ENCODE assay signal across 17 cellular contexts in genomic region chr22:41242396-41243117, GRCh38. TPM values are rescaled to one million over a fixed set of nuclear protein-coding genes. Genes with fewer than 3 reads are reported as not detected.
DNase-seq lines count a peak whose midpoint lies in the region; ATAC-seq and TF ChIP-seq lines count a peak whose summit lies in the region.
"Had no signal": no experiment of that assay in that cellular context is flagged by ENCODE, and none has a peak within 500 bp of the region (broad histone marks: within the 10 kb centered on the region; RNA-seq: fewer than 3 reads in every experiment).

No MANE protein-coding gene starts in this region.

- H3K9me3 ChIP-seq in GM23248 (ENCODE audit: low read depth) (no peaks in the 10 kb centered on the region), MG63 (no peaks in the 10 kb centered on the region), A673 (ENCODE audit: low read depth, low read length, poor library complexity, severe bottlenecking) (no peaks in the 10 kb centered on the region), gastrocnemius medialis (no peaks in the 10 kb centered on the region)

- H3K9me2 ChIP-seq in GM23248 (ENCODE audit: insufficient read depth): no peaks in the 10 kb centered on the region

- no TSS peak for BruUV-seq in A673 (replicated peaks; lab: Mats Ljungman, UMichigan)

- no peaks in the 10 kb centered on the region for H4K20me1 ChIP-seq in GM23248 (ENCODE audit: insufficient read depth)

- H3K4me1 ChIP-seq in GM23248 (ENCODE audit: insufficient read depth): no peaks in the 10 kb centered on the region
- no peaks in the 10 kb centered on the region for H3K4me1 ChIP-seq in A673 (ENCODE audit: insufficient read depth, low read length, poor library complexity, severe bottlenecking)
- H3K4me1 ChIP-seq in gastrocnemius medialis: peaks cover 0 to under 1% of the 10 kb centered on the region in 2 donors

- H3K9ac ChIP-seq in GM23248: no peak overlapping the region

- in situ Hi-C loops in GM23248 (cut with MboI): no loop called here
- in situ Hi-C loops in gastrocnemius medialis (cut with MboI; ENCODE audit: low sequenced_read_pairs in 4 of 4): no loop called here

- peak; percentile 30 for DNase-seq in GM23248
- DNase-seq in MG63: peak; percentile 56
- no peak for DNase-seq in dorsolateral prefrontal cortex
- peak; percentile 61 for DNase-seq in myocyte (ENCODE audit: low read depth)
- no peak for DNase-seq in A673 (ENCODE audit: low spot score)
- no peak for DNase-seq in NCI-H1105 (lab: John Stamatoyannopoulos, UW)
- DNase-seq in gastrocnemius medialis: no peak
- DNase-seq: CD4-positive, alpha-beta memory T cell; DMS79; GOT3; NCI-H1048; NCI-H146; NCI-H2081; NCI-H524; SHP77 treated with DMSO at 0.1 percent for 48 hours had no signal

- H3K27me3 ChIP-seq in GM23248 (replicated peaks; ENCODE audit: insufficient read depth) (no peaks in the 10 kb centered on the region), MG63 (no peaks in the 10 kb centered on the region), dorsolateral prefrontal cortex (no peaks in the 10 kb centered on the region), A673 (replicated peaks; ENCODE audit: insufficient read depth, low read depth, low read length, poor library complexity) (no peaks in the 10 kb centered on the region), gastrocnemius medialis (no peaks in the 10 kb centered on the region)

- H3K4me2 ChIP-seq in GM23248 (ENCODE audit: unreplicated experiment): no peak overlapping the region

- no peaks in the 10 kb centered on the region for H3K79me2 ChIP-seq in GM23248 (ENCODE audit: insufficient read depth)

- H3K27ac ChIP-seq in GM23248 (no peak overlapping the region), dorsolateral prefrontal cortex (peak overlapping the region in 45 of 59 donors; percentile 2 to 100 (median 58)), A673 (ENCODE audit: low read depth, low read length, poor library complexity, severe bottlenecking) (no peak overlapping the region), gastrocnemius medialis (no peak overlapping the region)

- H2AFZ ChIP-seq in GM23248: no peak overlapping the region

- ATAC-seq in SK-N-SH treated with all-trans-retinoic acid at 6 μM for 48 hours (no peak), gastrocnemius medialis (no peak)

- WGBS in GM23248 (ENCODE audit: low coverage in 1 of 2, low lambda C conversion rate in 2 of 2, missing lambda C conversion rate in 2 of 2), 2 experiments: 77 to 82% methylated on average over 16 to 18 of the region's 18 CpGs

- intact Hi-C loops in dorsolateral prefrontal cortex (cut with DNase I) (loop anchor here in 1 of 2 donors (5.0 kb wide), 1 partner anchor 45 kb away; no protein-coding TSS in a partner anchor), A673 (cut with micrococcal nuclease; ENCODE audit: unreplicated experiment) (no loop called here), gastrocnemius medialis (cut with DNase I; ENCODE audit: low total_unique reads) (no loop called here)

- POLR2A ChIA-PET in A673 (lab: Charles Lee; ENCODE audit: low non-redundant PET): interaction anchor here (0.6 to 0.7 kb wide), 2 partner anchors 280 to 287 kb away, joined by 3 read pairs; no protein-coding TSS in a partner anchor

- no peak for TF ChIP-seq POLR2A in gastrocnemius medialis (IDR thresholded peaks at IDR 0.05)

- H3K36me3 ChIP-seq in GM23248 (ENCODE audit: low read depth): no peaks in the 10 kb centered on the region
- peaks cover 31% of the 10 kb centered on the region for H3K36me3 ChIP-seq in MG63
- peaks cover 17% of the 10 kb centered on the region for H3K36me3 ChIP-seq in A673 (ENCODE audit: insufficient read depth, low read length, poor library complexity, severe bottlenecking)
- H3K36me3 ChIP-seq in gastrocnemius medialis: peaks cover 0 to 6% of the 10 kb centered on the region in 2 donors

- H3K4me3 ChIP-seq in GM23248 (no peak overlapping the region), MG63 (no peak overlapping the region), dorsolateral prefrontal cortex (no peak overlapping the region), A673 (ENCODE audit: low read depth, low read length, poor library complexity, severe bottlenecking) (no peak overlapping the region), gastrocnemius medialis (no peak overlapping the region)

- TF ChIP-seq CTCF in dorsolateral prefrontal cortex (IDR thresholded peaks at IDR 0.05 in 54 of 56, conservative IDR thresholded peaks at IDR 0.05 in 2 of 56; ENCODE audit: low read depth in 1 of 56, partially characterized antibody in 56 of 56): no peak
- no peak for TF ChIP-seq CTCF in A673 (conservative IDR thresholded peaks at IDR 0.05; ENCODE audit: low read depth, low read length)
- no peak for TF ChIP-seq CTCF in gastrocnemius medialis (IDR thresholded peaks at IDR 0.05 in 4 of 5, conservative IDR thresholded peaks at IDR 0.05 in 1 of 5)

- peaks cover 14% of the 10 kb centered on the region; the same call in 1 of the 2 replicates for H3F3A ChIP-seq in GM23248 (ENCODE audit: insufficient read depth)

- CTCF ChIA-PET in A673 (lab: Charles Lee): interaction anchor here (0.6 to 0.7 kb wide), 3 partner anchors 33 to 202 kb away, joined by 3 to 4 read pairs (median 3); no protein-coding TSS in a partner anchor

TF ChIP-seq in SK-N-SH treated with all-trans-retinoic acid at 6 μM for 48 hours, 23 proteins besides CTCF, POLR2A, EP300 and RAD21:
- TF ChIP-seq PATZ1 (CRISPR knock-in tag; IDR thresholded peaks at IDR 0.05; ENCODE audit: borderline replicate concordance) (no peak), CSDC2 (CRISPR knock-in tag; IDR thresholded peaks at IDR 0.05) (no peak), ESRRG (CRISPR knock-in tag; IDR thresholded peaks at IDR 0.05) (no peak), ZFP30 (CRISPR knock-in tag; IDR thresholded peaks at IDR 0.05) (no peak), ZNF70 (CRISPR knock-in tag; IDR thresholded peaks at IDR 0.05) (no peak), ZC3H10 (CRISPR knock-in tag; IDR thresholded peaks at IDR 0.05) (no peak), ISL1 (CRISPR knock-in tag; IDR thresholded peaks at IDR 0.05) (no peak), ZFP3 (CRISPR knock-in tag; IDR thresholded peaks at IDR 0.05) (no peak), GLIS3 (CRISPR knock-in tag; IDR thresholded peaks at IDR 0.05) (no peak), OSR1 (CRISPR knock-in tag; IDR thresholded peaks at IDR 0.05) (no peak)

RNA-seq across cellular contexts. Expression of gene CHADL, which starts 1.8 kb away (rescaled TPM):
- 0.22 and 1.1 TPM in 2 replicates for total RNA-seq in GM23248 (2014; rRNA removed; shearing (Covaris generic))
- polyA plus RNA-seq in GM23248 (2016; fragmentation: Nextera tagmentation; extraction: Ambion mirVana): 0.30 and 0.88 TPM in 2 replicates
- total RNA-seq in MG63 (2014; rRNA removed; shearing (Covaris generic); ENCODE audit: low replicate concordance): not detected in 2 replicates
- total RNA-seq in dorsolateral prefrontal cortex: 100 to 1,000 TPM in 3 of 120 experiments, 10 to 100 TPM in 117; 10.7 to 123 (median 32.2) TPM
- 4.0 and 11.8 TPM in 2 replicates for total RNA-seq in myocyte
- 1.3 TPM for polyA plus RNA-seq in myocyte (2012)
- not detected in 2 replicates for total RNA-seq in A673 (2021)
- total RNA-seq in gastrocnemius medialis: 1 to 10 TPM in 1 of 4 donors, under 1 TPM in 1, not detected in 2; 0.73 to 1.3 TPM
- total RNA-seq: HT-29 had no signal

RNA-seq across cellular contexts. Expression of gene L3MBTL2, which starts 37.4 kb away (rescaled TPM):
- 19.1 and 24.1 TPM in 2 replicates for total RNA-seq in GM23248 (2014; rRNA removed; shearing (Covaris generic))
- 16.8 and 16.9 TPM in 2 replicates for polyA plus RNA-seq in GM23248 (2016; fragmentation: Nextera tagmentation; extraction: Ambion mirVana)
- total RNA-seq in MG63 (2014; rRNA removed; shearing (Covaris generic); ENCODE audit: low replicate concordance): 17.4 and 30.3 TPM in 2 replicates
- total RNA-seq in dorsolateral prefrontal cortex (10 to 100 TPM; 24.3 to 54.4 (median 39.0) TPM), myocyte (14.5 and 17.7 TPM in 2 replicates), A673 (2021) (31.9 and 32.0 TPM in 2 replicates), gastrocnemius medialis (10 to 100 TPM in 3 of 4 donors, 1 to 10 TPM in 1; 4.8 to 14.4 (median 12.4) TPM)
- polyA plus RNA-seq in myocyte (2012): 15.1 TPM

RNA-seq across cellular contexts. Expression of gene RANGAP1, which starts 43.4 kb away (rescaled TPM):
- 73.5 and 79.2 TPM in 2 replicates for total RNA-seq in GM23248 (2014; rRNA removed; shearing (Covaris generic))
- polyA plus RNA-seq in GM23248 (2016; fragmentation: Nextera tagmentation; extraction: Ambion mirVana): 52.3 and 54.6 TPM in 2 replicates
- 159 and 226 TPM in 2 replicates for total RNA-seq in MG63 (2014; rRNA removed; shearing (Covaris generic); ENCODE audit: low replicate concordance)
- total RNA-seq in dorsolateral prefrontal cortex (100 to 1,000 TPM; 115 to 243 (median 177) TPM), myocyte (58.5 and 82.0 TPM in 2 replicates), A673 (2021) (159 and 177 TPM in 2 replicates), gastrocnemius medialis (10 to 100 TPM; 31.4 to 75.2 (median 52.1) TPM)
- 65.6 TPM for polyA plus RNA-seq in myocyte (2012)

RNA-seq across cellular contexts. Expression of gene ZC3H7B, which starts 58.8 kb away (rescaled TPM):
- 54.8 and 54.9 TPM in 2 replicates for total RNA-seq in GM23248 (2014; rRNA removed; shearing (Covaris generic))
- polyA plus RNA-seq in GM23248 (2016; fragmentation: Nextera tagmentation; extraction: Ambion mirVana): 5.3 and 5.4 TPM in 2 replicates
- total RNA-seq in MG63 (2014; rRNA removed; shearing (Covaris generic); ENCODE audit: low replicate concordance): 32.2 and 43.0 TPM in 2 replicates
- 100 to 1,000 TPM in 112 of 120 experiments, 10 to 100 TPM in 8; 84.4 to 177 (median 117) TPM for total RNA-seq in dorsolateral prefrontal cortex
- 44.3 and 49.7 TPM in 2 replicates for total RNA-seq in myocyte
- polyA plus RNA-seq in myocyte (2012): 73.2 TPM
- 83.9 and 90.4 TPM in 2 replicates for total RNA-seq in A673 (2021)
- total RNA-seq in gastrocnemius medialis: 10 to 100 TPM; 17.0 to 22.6 (median 20.5) TPM

Comparison
In these comparisons a context has a peak if more than half of its experiments do, and no peak if none do; other contexts are left out.
1. DNase-seq: peak in GM23248 (single experiment), MG63 (single experiment) and myocyte (single experiment); none in dorsolateral prefrontal cortex (0 of 10), A673 (single experiment), NCI-H1105 (single experiment) and gastrocnemius medialis (0 of 2).
2. H3K27ac ChIP-seq: peak in dorsolateral prefrontal cortex (45 of 59); none in GM23248 (single experiment), A673 (single experiment) and gastrocnemius medialis (0 of 4).